In the genomic region with DNA sequence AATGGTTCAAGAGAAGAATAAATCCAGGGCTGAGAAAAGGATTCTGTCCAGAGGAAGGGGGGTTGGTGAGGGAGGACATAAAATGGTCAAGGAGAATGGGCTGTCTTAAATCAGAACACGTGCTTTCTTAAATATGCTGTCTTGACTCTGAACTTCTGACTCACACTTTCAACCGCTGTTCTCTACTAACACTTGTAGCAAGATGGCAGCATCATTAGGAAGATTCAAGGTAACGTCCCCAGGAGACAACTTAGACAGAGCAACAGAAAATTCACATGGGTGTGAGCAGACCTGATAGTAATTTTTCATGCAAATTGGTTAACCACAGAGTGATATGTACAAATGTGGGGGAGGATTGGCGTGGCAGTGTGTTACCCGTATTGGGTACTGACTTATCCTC, we compare ENCODE assay signal across 21 cellular contexts.
"Had no signal": no experiment of that assay in that cellular context is flagged by ENCODE, and none has a peak within 500 bp of the region (broad histone marks: within the 10 kb centered on the region; RNA-seq: fewer than 3 reads in every experiment).

No MANE protein-coding gene starts in this region.

- H3K4me1 ChIP-seq: esophagus squamous epithelium, gastrocnemius medialis, heart right ventricle, left lung, lower lobe of right lung had no signal

- ATAC-seq: gastrocnemius medialis; heart right ventricle; left cardiac atrium; left lung; left ventricle myocardium superior; lower lobe of right lung; mucosa of descending colon; naive thymus-derived CD8-positive, alpha-beta T cell had no signal

- H3K27me3 ChIP-seq: esophagus squamous epithelium, left lung had no signal

- H3K36me3 ChIP-seq: esophagus squamous epithelium, gastrocnemius medialis, heart right ventricle, left lung, lower lobe of right lung had no signal

- H3K27ac ChIP-seq: coronary artery, dorsolateral prefrontal cortex, esophagus squamous epithelium, gastrocnemius medialis, heart right ventricle, left lung, lower lobe of right lung had no signal

- DNase-seq: dermis blood vessel endothelial cell; dorsolateral prefrontal cortex; effector CD4-positive, alpha-beta T cell; effector memory CD4-positive, alpha-beta T cell; esophagus squamous epithelium; foreskin fibroblast; foreskin melanocyte; gastrocnemius medialis; glutamatergic neuron; head of caudate nucleus; heart right ventricle; hippocampal formation; left cardiac atrium; left lung; left ventricle myocardium superior; lower lobe of right lung; mesenchymal stem cell; mucosa of descending colon; naive B cell; naive thymus-derived CD8-positive, alpha-beta T cell had no signal

- H3K4me3 ChIP-seq: coronary artery, dorsolateral prefrontal cortex, esophagus squamous epithelium, gastrocnemius medialis, heart right ventricle, left lung, lower lobe of right lung, mucosa of descending colon had no signal

- H3K9me3 ChIP-seq: esophagus squamous epithelium, gastrocnemius medialis had no signal
